ENCODE assay signal across 8 cellular contexts in genomic region chr1:93608188-93609109, GRCh38.
DNase-seq lines count a peak whose midpoint lies in the region; ATAC-seq and TF ChIP-seq lines count a peak whose summit lies in the region.

No MANE protein-coding gene starts in this region.

- no peaks in the 10 kb centered on the region for H3K9me3 Mint-ChIP-seq in H9

- H3K9me3 ChIP-seq in H9 (ENCODE audit: control insufficient read depth, low read depth, low read length) (no peaks in the 10 kb centered on the region), T-helper 17 cell (ENCODE audit: control insufficient read depth, low read length, poor library complexity, severe bottlenecking) (no peaks in the 10 kb centered on the region), Karpas-422 (ENCODE audit: low read length) (no peaks in the 10 kb centered on the region)

- H3K27me3 ChIP-seq in H9 (ENCODE audit: insufficient read depth, low read length) (no peaks in the 10 kb centered on the region), Karpas-422 (ENCODE audit: low read length) (no peaks in the 10 kb centered on the region)

- no peak overlapping the region for H2BK12ac ChIP-seq in H9 (ENCODE audit: insufficient read length, low read depth, low read length)

- no peak overlapping the region for H2BK15ac ChIP-seq in H9 (ENCODE audit: low read depth, low read length)

- no peak overlapping the region for H2BK120ac ChIP-seq in H9 (ENCODE audit: low read depth, low read length, poor library complexity, severe bottlenecking)

- no peak overlapping the region for H3T11ph ChIP-seq in H9 (ENCODE audit: low read length)

- no peaks in the 10 kb centered on the region for H3K36me3 ChIP-seq in Karpas-422 (ENCODE audit: insufficient read depth, low read length)

- TF ChIP-seq POLR2A in GM18505 (IDR thresholded peaks at IDR 0.05; ENCODE audit: borderline replicate concordance, extremely low read depth, insufficient read depth, insufficient read length): no peak

- no peaks in the 10 kb centered on the region for H3K79me1 ChIP-seq in H9 (ENCODE audit: insufficient read depth, low read depth, low read length, poor library complexity, severe bottlenecking)

- no peaks in the 10 kb centered on the region for H3K23me2 ChIP-seq in H9 (ENCODE audit: insufficient read length, low read depth, low read length, poor library complexity, severe bottlenecking)

- no peak overlapping the region for H4K8ac ChIP-seq in H9 (replicated peaks; ENCODE audit: insufficient read length, low read depth, low read length)

- no peaks in the 10 kb centered on the region for H3K9me2 ChIP-seq in Karpas-422 (replicated peaks; ENCODE audit: insufficient read depth, low read length)

- no peak overlapping the region for H3K4me3 ChIP-seq in Karpas-422 (ENCODE audit: low read length)

- H4K20me1 ChIP-seq in H9 (ENCODE audit: control insufficient read depth, insufficient read depth, insufficient read length): no peaks in the 10 kb centered on the region
- H4K20me1 ChIP-seq in Karpas-422 (ENCODE audit: insufficient read depth, low read depth, low read length): peaks cover 4% of the 10 kb centered on the region; the same call in 1 of the 2 replicates

- no peak for TF ChIP-seq CTCF in H9 (conservative IDR thresholded peaks at IDR 0.05)

- H3K4me1 ChIP-seq in H9 (ENCODE audit: insufficient read depth, low read length) (no peaks in the 10 kb centered on the region), Karpas-422 (ENCODE audit: low read length) (peaks cover 5% of the 10 kb centered on the region)

- ATAC-seq in GM18505 (IDR thresholded peaks at IDR 0.05; ENCODE audit: unreplicated experiment) (peak; percentile 20), T-helper 17 cell (no peak)

- H3K14ac ChIP-seq in H9 (ENCODE audit: insufficient read depth, low read length): 0 out of 2 replicates have a peak overlapping the region, but pooled peaks have one; percentile 16

- no peak overlapping the region for H2AK5ac ChIP-seq in H9 (ENCODE audit: insufficient read length, low read length)

- H3K4me1 Mint-ChIP-seq in H9 (peaks cover 31% of the 10 kb centered on the region in 2 experiments), T-helper 17 cell (peaks cover 16% of the 10 kb centered on the region)

- no peak overlapping the region for H3K56ac ChIP-seq in H9 (ENCODE audit: insufficient read length, low read depth, low read length)

- no peaks in the 10 kb centered on the region; the same call in 1 of the 2 replicates for H3K79me2 ChIP-seq in H9 (ENCODE audit: insufficient read depth, low read length)
- peaks cover 3% of the 10 kb centered on the region; the same call in 1 of the 2 replicates for H3K79me2 ChIP-seq in Karpas-422 (ENCODE audit: low read length)

- no peak overlapping the region for H3K18ac ChIP-seq in H9 (ENCODE audit: insufficient read length, low read depth, low read length)

- H3K23ac ChIP-seq in H9 (ENCODE audit: insufficient read length, low read depth, low read length): no peak overlapping the region

- H4K91ac ChIP-seq in H9 (ENCODE audit: insufficient read length, low read depth, low read length): no peak overlapping the region

- H3K27ac Mint-ChIP-seq in H9 (peak overlapping the region in 2 of 3 experiments; percentile 48 to 68; a peak in 3 of 7 replicates), T-helper 17 cell (peak overlapping the region; percentile 53)

- no peak overlapping the region for H3K4me2 ChIP-seq in H9 (ENCODE audit: insufficient read depth, insufficient read length, low read length)
- H3K4me2 ChIP-seq in Karpas-422 (ENCODE audit: low read depth, low read length, poor library complexity, severe bottlenecking): no peak overlapping the region

- DNase-seq in H9 (no peak), T-helper 17 cell (no peak), mesenteric fat pad (ENCODE audit: low spot score) (peak; percentile 74), NOMO-1 treated with dmso at 0.1 percent for 144 hours (lab: John Stamatoyannopoulos, UW; ENCODE audit: unreplicated experiment) (no peak), Karpas-422 (no peak), activated gamma-delta T cell (lab: John Stamatoyannopoulos, UW) (no peak), iPS-NIHi7 (ENCODE audit: extremely low spot score) (no peak)

- H3K27me3 Mint-ChIP-seq in H9 (ENCODE audit: low read depth) (no peaks in the 10 kb centered on the region), T-helper 17 cell (peaks cover 11% of the 10 kb centered on the region)

- H3K27ac ChIP-seq in H9 (ENCODE audit: insufficient read length, low read depth, low read length): no peak overlapping the region
- H3K27ac ChIP-seq in Karpas-422 (ENCODE audit: low read length): no peak overlapping the region

- no CpG with 5 or more reads among the region's 15 CpGs for WGBS in H9 (ENCODE audit: extremely low coverage, insufficient read length, low lambda C conversion rate)

- no peak overlapping the region for H2BK20ac ChIP-seq in H9 (ENCODE audit: low read depth, low read length, poor library complexity, severe bottlenecking)

- H3K9ac ChIP-seq in H9 (ENCODE audit: extremely low read depth, insufficient read length, low read length) (no peak overlapping the region), Karpas-422 (ENCODE audit: low read length) (no peak overlapping the region)

- no peaks in the 10 kb centered on the region; a peak in 1 of 7 replicates for H3K36me3 Mint-ChIP-seq in H9 (ENCODE audit: insufficient read depth in 1 of 3, low read depth in 3 of 3)
- H3K36me3 Mint-ChIP-seq in T-helper 17 cell (ENCODE audit: low read depth): no peaks in the 10 kb centered on the region

- H2AFZ ChIP-seq in H9 (ENCODE audit: low read length): no peak overlapping the region
- no peak overlapping the region for H2AFZ ChIP-seq in Karpas-422 (ENCODE audit: low read length)

- H2BK5ac ChIP-seq in H9 (ENCODE audit: insufficient read length, low read length): no peak overlapping the region

- no peak overlapping the region for H3K4ac ChIP-seq in H9 (ENCODE audit: low read depth, low read length)

- H3K4me3 Mint-ChIP-seq in H9 (no peak overlapping the region), T-helper 17 cell (peak overlapping the region; percentile 25)

- no peak overlapping the region for H4K5ac ChIP-seq in H9 (ENCODE audit: insufficient read length, low read depth, low read length)
